ENCODE assay signal across 2 cellular contexts in genomic region chr7:44375926-44376342, GRCh38.
TF ChIP-seq lines count a peak whose summit lies in the region.

No MANE protein-coding gene starts in this region.

TF ChIP-seq in HepG2, 621 proteins besides CTCF, POLR2A, EP300 and RAD21:
- no peak for TF ChIP-seq ZFX (CRISPR knock-in tag; IDR thresholded peaks at IDR 0.05; ENCODE audit: low read depth)
- TF ChIP-seq ZNF557 (CRISPR knock-in tag; IDR thresholded peaks at IDR 0.05), result no peak
- no peak for TF ChIP-seq RFX3 (CRISPR knock-in tag; IDR thresholded peaks at IDR 0.05)
- TF ChIP-seq HHEX (CRISPR knock-in tag; IDR thresholded peaks at IDR 0.05), result no peak
- no peak for TF ChIP-seq MTF2 (CRISPR knock-in tag; IDR thresholded peaks at IDR 0.05; ENCODE audit: borderline replicate concordance)
- no peak for TF ChIP-seq RXRA (CRISPR knock-in tag; IDR thresholded peaks at IDR 0.05)
- TF ChIP-seq SUZ12 (IDR thresholded peaks at IDR 0.05; ENCODE audit: low read depth, low read length), result no peak
- no peak for TF ChIP-seq PTBP1 (IDR thresholded peaks at IDR 0.05; ENCODE audit: low read depth, low read length, poor library complexity, severe bottlenecking)
- TF ChIP-seq ZBTB43 (CRISPR knock-in tag; conservative IDR thresholded peaks at IDR 0.05), result no peak

TF ChIP-seq in IMR-90, 13 proteins besides CTCF, POLR2A, EP300 and RAD21:
- TF ChIP-seq CHD1 (IDR thresholded peaks at IDR 0.05; ENCODE audit: low read depth, low read length) (no peak), MXI1 (IDR thresholded peaks at IDR 0.05; ENCODE audit: borderline replicate concordance, low read depth, low read length) (no peak), ELK1 (IDR thresholded peaks at IDR 0.05; ENCODE audit: borderline replicate concordance, low read depth, low read length) (no peak), MAZ (IDR thresholded peaks at IDR 0.05; ENCODE audit: borderline replicate concordance, low read depth, low read length) (no peak), SMC3 (IDR thresholded peaks at IDR 0.05; ENCODE audit: low read depth, low read length) (no peak), CEBPB (IDR thresholded peaks at IDR 0.05; ENCODE audit: low read depth, low read length) (no peak), BHLHE40 (IDR thresholded peaks at IDR 0.05; ENCODE audit: low read depth, low read length) (no peak), USF2 (IDR thresholded peaks at IDR 0.05; ENCODE audit: low read depth, low read length) (no peak), NFE2L2 (IDR thresholded peaks at IDR 0.05; ENCODE audit: low read depth, low read length) (no peak), FOS (IDR thresholded peaks at IDR 0.05; ENCODE audit: low read depth, low read length) (no peak), MAFK (IDR thresholded peaks at IDR 0.05; ENCODE audit: low read depth, low read length) (no peak), RFX5 (IDR thresholded peaks at IDR 0.05; ENCODE audit: low read depth, low read length) (no peak), RCOR1 (IDR thresholded peaks at IDR 0.05; ENCODE audit: insufficient replicate concordance, low read length) (no peak)
